Comparison of ENCODE assay signal across 1 cellular context in genomic region chr9:109906766-109907382, GRCh38.
TF ChIP-seq lines count a peak whose summit lies in the region.

No MANE protein-coding gene starts in this region.

TF ChIP-seq in IMR-90, 13 proteins besides CTCF, POLR2A, EP300 and RAD21:
- TF ChIP-seq SMC3 (IDR thresholded peaks at IDR 0.05; ENCODE audit: low read depth, low read length): peak; percentile 13; the same call in 1 of the 2 replicates
- TF ChIP-seq MAFK (IDR thresholded peaks at IDR 0.05; ENCODE audit: low read depth, low read length): no peak
- TF ChIP-seq USF2 (IDR thresholded peaks at IDR 0.05; ENCODE audit: low read depth, low read length): no peak
- peak; percentile 3; the same call in 1 of the 2 replicates for TF ChIP-seq CEBPB (IDR thresholded peaks at IDR 0.05; ENCODE audit: low read depth, low read length)
